In genomic region chr1:225445644-225446297, GRCh38 we compare ENCODE assay signal across 9 cellular contexts. TPM values are rescaled to one million over a fixed set of nuclear protein-coding genes. Genes with fewer than 3 reads are reported as not detected.
DNase-seq lines count a peak whose midpoint lies in the region; ATAC-seq and FAIRE-seq lines count a peak whose summit lies in the region.
"Had no signal": no experiment of that assay in that cellular context is flagged by ENCODE, and none has a peak within 500 bp of the region (broad histone marks: within the 10 kb centered on the region; RNA-seq: fewer than 3 reads in every experiment).

No MANE protein-coding gene starts in this region.

- peaks cover 68% of the 10 kb centered on the region for H3K4me1 Mint-ChIP-seq in activated CD4-positive, alpha-beta memory T cell treated with anti-CD3 and anti-CD28 coated beads, Interleukin-2, amount 10 ng/mL, durations not matched to agents 7 days and 5 days
- H3K4me1 Mint-ChIP-seq in stimulated activated naive CD8-positive, alpha-beta T cell treated with anti-CD3 and anti-CD28 coated beads, Interleukin-15, Interleukin-2, amounts not matched to agents 100 ng/mL and 50 ng/mL, for 24 hours (ENCODE audit: low read depth): peaks cover 65% of the 10 kb centered on the region

- CTCF ChIA-PET in activated CD4-positive, alpha-beta memory T cell treated with anti-CD3 and anti-CD28 coated beads, Interleukin-2, amount 10 ng/mL, durations not matched to agents 7 days and 5 days (lab: Charles Lee): interaction anchor here (1.7 to 7.7 kb wide), 6 partner anchors 15 to 331 kb away, joined by 5 to 92 read pairs (median 26); partner anchors contain the start of genes LBR and SRP9

- DNase-seq in NCI-H2107 treated with DMSO at 0.1 percent for 48 hours (lab: John Stamatoyannopoulos, UW; ENCODE audit: unreplicated experiment) (peak; percentile 62), NCI-H2107 (lab: John Stamatoyannopoulos, UW) (no peak), islet precursor cell (peak; percentile 85), HTR-8/SVneo (ENCODE audit: insufficient read length, low spot score) (no peak), NCI-H2171 treated with DMSO at 0.1 percent for 48 hours (lab: John Stamatoyannopoulos, UW) (no peak)
- no peak for DNase-seq in activated CD4-positive, alpha-beta memory T cell treated with anti-CD3 and anti-CD28 coated beads, Interleukin-2, amount 10 ng/mL, durations not matched to agents 7 days and 5 days

- POLR2A ChIA-PET in activated CD4-positive, alpha-beta memory T cell treated with anti-CD3 and anti-CD28 coated beads, Interleukin-2, amount 10 ng/mL, durations not matched to agents 7 days and 5 days (lab: Charles Lee): interaction anchor here (0.7 to 10.1 kb wide), 14 partner anchors 10 to 1277 kb away, joined by 3 to 338 read pairs (median 16); partner anchors contain the start of genes H3-3A, LBR, SDE2 and SRP9

- no peaks in the 10 kb centered on the region for H3K9me3 Mint-ChIP-seq in activated CD4-positive, alpha-beta memory T cell treated with anti-CD3 and anti-CD28 coated beads, Interleukin-2, amount 10 ng/mL, durations not matched to agents 7 days and 5 days
- H3K9me3 Mint-ChIP-seq in stimulated activated naive CD8-positive, alpha-beta T cell treated with anti-CD3 and anti-CD28 coated beads, Interleukin-15, Interleukin-2, amounts not matched to agents 100 ng/mL and 50 ng/mL, for 24 hours: no peaks in the 10 kb centered on the region

- no peak for ATAC-seq in HG03469 (IDR thresholded peaks at IDR 0.05; ENCODE audit: unreplicated experiment)

- H3K27me3 Mint-ChIP-seq in activated CD4-positive, alpha-beta memory T cell treated with anti-CD3 and anti-CD28 coated beads, Interleukin-2, amount 10 ng/mL, durations not matched to agents 7 days and 5 days: no peaks in the 10 kb centered on the region
- no peaks in the 10 kb centered on the region for H3K27me3 Mint-ChIP-seq in stimulated activated naive CD8-positive, alpha-beta T cell treated with anti-CD3 and anti-CD28 coated beads, Interleukin-15, Interleukin-2, amounts not matched to agents 100 ng/mL and 50 ng/mL, for 24 hours

- H3K4me3 Mint-ChIP-seq in activated CD4-positive, alpha-beta memory T cell treated with anti-CD3 and anti-CD28 coated beads, Interleukin-2, amount 10 ng/mL, durations not matched to agents 7 days and 5 days: peak overlapping the region; percentile 49
- peak overlapping the region; percentile 67 for H3K4me3 Mint-ChIP-seq in stimulated activated naive CD8-positive, alpha-beta T cell treated with anti-CD3 and anti-CD28 coated beads, Interleukin-15, Interleukin-2, amounts not matched to agents 100 ng/mL and 50 ng/mL, for 24 hours

- peak overlapping the region; percentile 96 for H3K27ac Mint-ChIP-seq in activated CD4-positive, alpha-beta memory T cell treated with anti-CD3 and anti-CD28 coated beads, Interleukin-2, amount 10 ng/mL, durations not matched to agents 7 days and 5 days
- H3K27ac Mint-ChIP-seq in stimulated activated naive CD8-positive, alpha-beta T cell treated with anti-CD3 and anti-CD28 coated beads, Interleukin-15, Interleukin-2, amounts not matched to agents 100 ng/mL and 50 ng/mL, for 24 hours: peak overlapping the region; percentile 94

- no peak for FAIRE-seq in HTR-8/SVneo (lab: Jason Lieb, UNC)
- FAIRE-seq: A204.1 had no signal

- H3K36me3 Mint-ChIP-seq in activated CD4-positive, alpha-beta memory T cell treated with anti-CD3 and anti-CD28 coated beads, Interleukin-2, amount 10 ng/mL, durations not matched to agents 7 days and 5 days (ENCODE audit: low read depth): no peaks in the 10 kb centered on the region
- H3K36me3 Mint-ChIP-seq in stimulated activated naive CD8-positive, alpha-beta T cell treated with anti-CD3 and anti-CD28 coated beads, Interleukin-15, Interleukin-2, amounts not matched to agents 100 ng/mL and 50 ng/mL, for 24 hours (ENCODE audit: low read depth): no peaks in the 10 kb centered on the region

RNA-seq across cellular contexts. Expression of gene LBR, which starts 17.9 kb away (rescaled TPM):
- total RNA-seq in activated CD4-positive, alpha-beta memory T cell treated with anti-CD3 and anti-CD28 coated beads, Interleukin-2, amount 10 ng/mL, durations not matched to agents 7 days and 5 days: 100 to 1,000 TPM; 251 to 259 TPM

Comparison
In these comparisons a context has a peak if more than half of its experiments do, and no peak if none do; other contexts are left out.
1. DNase-seq: peak in NCI-H2107 treated with DMSO at 0.1 percent for 48 hours (single experiment) and islet precursor cell (single experiment); none in NCI-H2107 (single experiment), activated CD4-positive, alpha-beta memory T cell treated with anti-CD3 and anti-CD28 coated beads, Interleukin-2, amount 10 ng/mL, durations not matched to agents 7 days and 5 days (single experiment), HTR-8/SVneo (single experiment) and NCI-H2171 treated with DMSO at 0.1 percent for 48 hours (single experiment).